ENCODE assay signal across 14 cellular contexts in genomic region chr16:85935391-85935956, GRCh38. TPM values are rescaled to one million over a fixed set of nuclear protein-coding genes. Genes with fewer than 3 reads are reported as not detected.
A peak's percentile ranks its signal among the peaks of the same experiment; 100 is the strongest.
DNase-seq lines count a peak whose midpoint lies in the region; ATAC-seq and TF ChIP-seq lines count a peak whose summit lies in the region.
"Had no signal": no experiment of that assay in that cellular context is flagged by ENCODE, and none has a peak within 500 bp of the region (broad histone marks: within the 10 kb centered on the region; RNA-seq: fewer than 3 reads in every experiment).

No MANE protein-coding gene starts in this region.

- intact Hi-C loops in activated B cell treated with CpG ODN at 0.5 μM for 24 hours (cut with micrococcal nuclease): loop anchor here (1.0 to 10.0 kb wide), 2 partner anchors 8 to 381 kb away; no protein-coding TSS in a partner anchor
- intact Hi-C loops in spleen (cut with DNase I; ENCODE audit: low total_unique reads): no loop called here

- H3K4me1 ChIP-seq in spleen: peaks cover 8 to 81% (median 44%) of the 10 kb centered on the region in 6 donors

- H3K9me3 Mint-ChIP-seq in T-helper 2 cell treated with Interferon-gamma antibody and Interleukin-4, amounts not matched to agents 5 μg/mL and 100 μg/mL, for 36 hours: no peaks in the 10 kb centered on the region
- H3K9me3 Mint-ChIP-seq in activated B cell treated with CpG ODN at 0.5 μM for 24 hours: no peaks in the 10 kb centered on the region

- H3K27me3 Mint-ChIP-seq in T-helper 2 cell treated with Interferon-gamma antibody and Interleukin-4, amounts not matched to agents 5 μg/mL and 100 μg/mL, for 36 hours (ENCODE audit: low read depth): peaks cover 10% of the 10 kb centered on the region
- no peaks in the 10 kb centered on the region for H3K27me3 Mint-ChIP-seq in activated B cell treated with CpG ODN at 0.5 μM for 24 hours

- POLR2A ChIA-PET in activated B cell treated with CpG ODN at 0.5 μM for 24 hours (lab: Charles Lee): interaction anchor here (0.6 to 6.8 kb wide), 24 partner anchors 8 to 250 kb away, joined by 3 to 111 read pairs (median 7); partner anchors contain the start of gene IRF8

- no peaks in the 10 kb centered on the region for H3K36me3 ChIP-seq in spleen
- H3K36me3 ChIP-seq: left lung had no signal

- peaks cover 0 to 8% (median 0%) of the 10 kb centered on the region in 7 donors for H3K27me3 ChIP-seq in spleen (replicated peaks in 1 of 7)

- no peak for DNase-seq in T-helper 2 cell treated with Interferon-gamma antibody and Interleukin-4, amounts not matched to agents 5 μg/mL and 100 μg/mL, for 36 hours (ENCODE audit: low spot score)
- DNase-seq in T-helper 2 cell (no peak), activated B cell treated with CpG ODN at 0.5 μM for 24 hours (no peak), spleen (no peak), NCI-H1436 treated with DMSO at 0.1 percent for 48 hours (lab: John Stamatoyannopoulos, UW) (no peak)
- no peak for DNase-seq in effector CD4-positive, alpha-beta T cell
- DNase-seq in activated effector memory CD4-positive, alpha-beta T cell treated with anti-CD3 and anti-CD28 coated beads, Interleukin-2, amount 50 U/mL, for 16 hours: no peak
- DNase-seq: 8988T, left lung, NCI-H146 had no signal

- no peaks in the 10 kb centered on the region for H3K9me3 ChIP-seq in spleen
- H3K9me3 ChIP-seq: left lung had no signal

- CTCF ChIA-PET in activated B cell treated with CpG ODN at 0.5 μM for 24 hours (lab: Charles Lee): interaction anchor here (1.0 to 2.5 kb wide), 6 partner anchors 12 to 114 kb away, joined by 3 to 17 read pairs (median 8); no protein-coding TSS in a partner anchor

- ATAC-seq in HG02763 (IDR thresholded peaks at IDR 0.05; ENCODE audit: unreplicated experiment) (peak; percentile 24), activated B cell treated with CpG ODN at 0.5 μM for 24 hours (ENCODE audit: low read depth) (no peak)

- peak overlapping the region; percentile 78 for H3K4me3 Mint-ChIP-seq in T-helper 2 cell treated with Interferon-gamma antibody and Interleukin-4, amounts not matched to agents 5 μg/mL and 100 μg/mL, for 36 hours
- H3K4me3 Mint-ChIP-seq in activated B cell treated with CpG ODN at 0.5 μM for 24 hours: peak overlapping the region; percentile 75
- H3K4me3 Mint-ChIP-seq: brain had no signal

- peak overlapping the region; percentile 92 for H3K27ac Mint-ChIP-seq in T-helper 2 cell treated with Interferon-gamma antibody and Interleukin-4, amounts not matched to agents 5 μg/mL and 100 μg/mL, for 36 hours
- H3K27ac Mint-ChIP-seq in activated B cell treated with CpG ODN at 0.5 μM for 24 hours: peak overlapping the region; percentile 98

- peaks cover 3% of the 10 kb centered on the region for H3K36me3 Mint-ChIP-seq in T-helper 2 cell treated with Interferon-gamma antibody and Interleukin-4, amounts not matched to agents 5 μg/mL and 100 μg/mL, for 36 hours (ENCODE audit: low read depth)
- no peaks in the 10 kb centered on the region for H3K36me3 Mint-ChIP-seq in activated B cell treated with CpG ODN at 0.5 μM for 24 hours (ENCODE audit: low read depth)
- H3K36me3 Mint-ChIP-seq: brain had no signal

- H3K4me1 Mint-ChIP-seq in T-helper 2 cell treated with Interferon-gamma antibody and Interleukin-4, amounts not matched to agents 5 μg/mL and 100 μg/mL, for 36 hours (ENCODE audit: low read depth): peaks cover 30% of the 10 kb centered on the region
- H3K4me1 Mint-ChIP-seq in activated B cell treated with CpG ODN at 0.5 μM for 24 hours: peaks cover 97% of the 10 kb centered on the region
- H3K4me1 Mint-ChIP-seq: brain had no signal

- H3K4me3 ChIP-seq in spleen: peak overlapping the region in 4 of 8 donors; percentile 5 to 33 (median 9)
- H3K4me3 ChIP-seq: left lung had no signal

- TF ChIP-seq CTCF in activated B cell treated with CpG ODN at 0.5 μM for 24 hours (IDR thresholded peaks at IDR 0.05) (no peak), spleen (IDR thresholded peaks at IDR 0.05 in 8 of 11, conservative IDR thresholded peaks at IDR 0.05 in 3 of 11) (no peak)

- WGBS in spleen, 5 donors: 25 to 35% (median 29%) methylated on average over 13 of the region's 13 CpGs

- no peak for TF ChIP-seq POLR2A in spleen (IDR thresholded peaks at IDR 0.05)

- H3K27ac ChIP-seq in spleen: peak overlapping the region; percentile 72 to 92 (median 84)
- H3K27ac ChIP-seq: left lung had no signal

RNA-seq across cellular contexts. Expression of gene IRF8, which starts 36.5 kb away (rescaled TPM):
- total RNA-seq in activated B cell treated with CpG ODN at 0.5 μM for 24 hours (234 and 248 TPM in 2 replicates), spleen (100 to 1,000 TPM; 228 to 329 (median 278) TPM)
- 100 to 1,000 TPM; 103 to 183 (median 115) TPM for polyA plus RNA-seq in spleen
- total RNA-seq: fibroblast of lung, pulmonary artery endothelial cell had no signal
